ENCODE assay signal across 8 cellular contexts in genomic region chr20:44643154-44643519, GRCh38. TPM values are rescaled to one million over a fixed set of nuclear protein-coding genes. Genes with fewer than 3 reads are reported as not detected.
DNase-seq lines count a peak whose midpoint lies in the region; ATAC-seq and TF ChIP-seq lines count a peak whose summit lies in the region.

No MANE protein-coding gene starts in this region.

- no peak overlapping the region for H3K4me3 ChIP-seq in SU-DHL-6 (ENCODE audit: insufficient read depth, low read length, poor library complexity, severe bottlenecking)
- no peak overlapping the region for H3K4me3 ChIP-seq in gastrocnemius medialis

- H3K4me1 Mint-ChIP-seq in H9: peaks cover 48 to 58% of the 10 kb centered on the region in 2 experiments

- H3K23me2 ChIP-seq in H9 (ENCODE audit: insufficient read length, low read depth, low read length, poor library complexity, severe bottlenecking): no peaks in the 10 kb centered on the region

- no peak overlapping the region for H2AK5ac ChIP-seq in H9 (ENCODE audit: insufficient read length, low read length)

- no peaks in the 10 kb centered on the region for H3K27me3 Mint-ChIP-seq in H9 (ENCODE audit: low read depth)

- H3K9me2 ChIP-seq in SU-DHL-6 (replicated peaks; ENCODE audit: insufficient read depth, low read length): no peaks in the 10 kb centered on the region

- no peak overlapping the region for H3K56ac ChIP-seq in H9 (ENCODE audit: insufficient read length, low read depth, low read length)

- H3K9ac ChIP-seq in H9 (ENCODE audit: extremely low read depth, insufficient read length, low read length) (no peak overlapping the region), SU-DHL-6 (ENCODE audit: low read length) (peak overlapping the region; percentile 36; the same call in 1 of the 2 replicates)

- H3K79me2 ChIP-seq in H9 (ENCODE audit: insufficient read depth, low read length) (no peaks in the 10 kb centered on the region), SU-DHL-6 (ENCODE audit: insufficient read depth, low read length) (peaks cover 14% of the 10 kb centered on the region; the same call in 1 of the 2 replicates)

- H4K20me1 ChIP-seq in H9 (ENCODE audit: control insufficient read depth, insufficient read depth, insufficient read length) (no peaks in the 10 kb centered on the region), SU-DHL-6 (ENCODE audit: low read depth, low read length) (no peaks in the 10 kb centered on the region)

- no peak for TF ChIP-seq CTCF in H9 (conservative IDR thresholded peaks at IDR 0.05)
- no peak for TF ChIP-seq CTCF in SU-DHL-6 (IDR thresholded peaks at IDR 0.05; ENCODE audit: insufficient read depth, low read length, poor library complexity, severe bottlenecking)
- TF ChIP-seq CTCF in gastrocnemius medialis (IDR thresholded peaks at IDR 0.05 in 4 of 5, conservative IDR thresholded peaks at IDR 0.05 in 1 of 5): no peak
- no peak for TF ChIP-seq CTCF in GM13977 (IDR thresholded peaks at IDR 0.05; ENCODE audit: extremely low read depth, insufficient read depth, missing control alignments)

- H2BK120ac ChIP-seq in H9 (ENCODE audit: low read depth, low read length, poor library complexity, severe bottlenecking): no peak overlapping the region

- peaks cover 0 to 4% of the 10 kb centered on the region in 2 experiments; a peak in 1 of 5 replicates for H3K9me3 Mint-ChIP-seq in H9

- no peak overlapping the region for H4K91ac ChIP-seq in H9 (ENCODE audit: insufficient read length, low read depth, low read length)

- H3K27ac Mint-ChIP-seq in H9: peak overlapping the region in 2 of 3 experiments; percentile 91 to 96; a peak in 4 of 7 replicates

- peaks cover 0 to 12% (median 9%) of the 10 kb centered on the region in 3 experiments; a peak in 5 of 7 replicates for H3K36me3 Mint-ChIP-seq in H9 (ENCODE audit: insufficient read depth in 1 of 3, low read depth in 3 of 3)

- no peak overlapping the region for H2AFZ ChIP-seq in H9 (ENCODE audit: low read length)
- no peak overlapping the region for H2AFZ ChIP-seq in SU-DHL-6 (ENCODE audit: low read depth, low read length, severe bottlenecking)

- H3F3A ChIP-seq in SU-DHL-6 (ENCODE audit: insufficient read depth): peaks cover 24% of the 10 kb centered on the region

- no peak overlapping the region for H3T11ph ChIP-seq in H9 (ENCODE audit: low read length)

- no peaks in the 10 kb centered on the region for H3K27me3 ChIP-seq in H9 (ENCODE audit: insufficient read depth, low read length)
- H3K27me3 ChIP-seq in SU-DHL-6 (ENCODE audit: low read length): no peaks in the 10 kb centered on the region
- no peaks in the 10 kb centered on the region for H3K27me3 ChIP-seq in gastrocnemius medialis

- no peak overlapping the region for H2BK12ac ChIP-seq in H9 (ENCODE audit: insufficient read length, low read depth, low read length)

- H3K4ac ChIP-seq in H9 (ENCODE audit: low read depth, low read length): no peak overlapping the region

- H2BK20ac ChIP-seq in H9 (ENCODE audit: low read depth, low read length, poor library complexity, severe bottlenecking): no peak overlapping the region

- H3K27ac ChIP-seq in H9 (ENCODE audit: insufficient read length, low read depth, low read length) (no peak overlapping the region), SU-DHL-6 (ENCODE audit: low read depth, low read length) (peak overlapping the region; percentile 93), epithelial cell of prostate (peak overlapping the region; percentile 84), gastrocnemius medialis (peak overlapping the region; percentile 61 to 79 (median 68))

- in situ Hi-C loops in gastrocnemius medialis (cut with MboI; ENCODE audit: low sequenced_read_pairs in 4 of 4) (no loop called here), GM13977 (cut with MboI; ENCODE audit: low pct_unique_long_range_greater_than_20kb, low sequenced_read_pairs, unreplicated experiment) (no loop called here)

- H4K8ac ChIP-seq in H9 (replicated peaks; ENCODE audit: insufficient read length, low read depth, low read length): no peak overlapping the region

- no peak overlapping the region for H3K14ac ChIP-seq in H9 (ENCODE audit: insufficient read depth, low read length)

- H3K4me1 ChIP-seq in H9 (ENCODE audit: insufficient read depth, low read length): peaks cover 13% of the 10 kb centered on the region; the same call in 1 of the 2 replicates
- peaks cover 19 to 39% of the 10 kb centered on the region in 2 donors for H3K4me1 ChIP-seq in gastrocnemius medialis

- H4K5ac ChIP-seq in H9 (ENCODE audit: insufficient read length, low read depth, low read length): no peak overlapping the region

- peak overlapping the region in 1 of 2 experiments; percentile 45; a peak in 1 of 5 replicates for H3K4me3 Mint-ChIP-seq in H9

- no peak overlapping the region for H3K23ac ChIP-seq in H9 (ENCODE audit: insufficient read length, low read depth, low read length)

- no peaks in the 10 kb centered on the region for H3K9me3 ChIP-seq in H9 (ENCODE audit: control insufficient read depth, low read depth, low read length)
- H3K9me3 ChIP-seq in SU-DHL-6 (ENCODE audit: insufficient read depth, low read length): no peaks in the 10 kb centered on the region
- H3K9me3 ChIP-seq in gastrocnemius medialis: no peaks in the 10 kb centered on the region

- intact Hi-C loops in gastrocnemius medialis (cut with DNase I; ENCODE audit: low total_unique reads): no loop called here

- WGBS in H9 (ENCODE audit: extremely low coverage, insufficient read length, low lambda C conversion rate): no CpG with 5 or more reads among the region's 1 CpG

- H3K18ac ChIP-seq in H9 (ENCODE audit: insufficient read length, low read depth, low read length): no peak overlapping the region

- ATAC-seq in gastrocnemius medialis: no peak

- H2BK15ac ChIP-seq in H9 (ENCODE audit: low read depth, low read length): no peak overlapping the region

- TF ChIP-seq POLR2A in gastrocnemius medialis (IDR thresholded peaks at IDR 0.05): no peak

- H3K4me2 ChIP-seq in H9 (ENCODE audit: insufficient read depth, insufficient read length, low read length) (peak overlapping the region; percentile 15), SU-DHL-6 (ENCODE audit: low read depth, low read length, poor library complexity, severe bottlenecking) (peak overlapping the region; percentile 46)

- H3K36me3 ChIP-seq in SU-DHL-6 (ENCODE audit: low read length): no peaks in the 10 kb centered on the region
- H3K36me3 ChIP-seq in gastrocnemius medialis: no peaks in the 10 kb centered on the region

- H3K79me1 ChIP-seq in H9 (ENCODE audit: insufficient read depth, low read depth, low read length, poor library complexity, severe bottlenecking): no peaks in the 10 kb centered on the region

- DNase-seq in H9 (no peak), epithelial cell of prostate (ENCODE audit: low read depth, low spot score) (no peak), gastrocnemius medialis (no peak), GM03348 (ENCODE audit: low spot score) (no peak), NCI-H1105 (lab: John Stamatoyannopoulos, UW) (no peak), SIG-M5 treated with dmso at 0.1 percent for 504 hours (lab: John Stamatoyannopoulos, UW; ENCODE audit: unreplicated experiment) (no peak), GM13977 (ENCODE audit: low spot score) (no peak)

- no peak overlapping the region for H2BK5ac ChIP-seq in H9 (ENCODE audit: insufficient read length, low read length)

RNA-seq across cellular contexts. Expression of gene ADA, which starts 8.4 kb away (rescaled TPM):
- total RNA-seq in H9 (2021) (19.2 and 22.0 TPM in 2 replicates), gastrocnemius medialis (1 to 10 TPM; 2.2 to 5.1 (median 3.0) TPM)
